ENCODE assay signal across 1 cellular context in the genomic region with DNA sequence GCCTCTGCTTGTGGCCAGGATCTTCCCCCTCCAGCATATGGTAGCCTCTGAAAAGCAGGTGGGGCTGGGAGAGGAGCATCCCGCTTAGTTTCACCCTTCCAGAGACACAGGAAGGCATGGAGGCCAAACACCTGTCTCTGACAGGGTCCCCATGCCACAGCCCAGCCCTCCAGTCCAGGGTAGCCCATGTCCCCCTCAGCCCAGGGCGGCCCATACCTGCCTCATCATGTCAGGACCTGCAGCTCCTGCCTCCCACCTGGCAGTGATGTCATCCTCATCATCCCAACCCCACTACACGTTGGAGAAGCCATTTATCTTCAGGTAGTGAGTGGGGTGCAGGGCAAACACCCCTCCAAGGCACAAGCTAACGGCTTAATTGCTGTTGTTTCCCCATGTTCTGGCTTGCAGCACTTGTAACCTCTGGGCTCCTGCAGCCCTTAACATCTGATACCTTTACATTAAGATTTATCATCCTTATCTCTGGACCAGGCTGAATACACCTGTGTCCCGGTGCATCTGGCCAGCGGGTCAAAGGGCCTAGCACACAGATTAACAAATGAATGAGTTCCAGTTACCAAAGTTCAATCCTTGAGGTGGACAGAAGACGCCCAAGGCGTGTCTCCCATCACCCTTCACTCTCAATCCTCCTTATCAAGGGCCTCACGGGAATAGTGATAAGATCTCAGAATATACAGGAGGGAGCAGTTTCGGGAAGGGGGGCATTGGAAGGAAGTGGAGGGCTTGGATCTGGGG.
TF ChIP-seq lines count a peak whose summit lies in the region.

No MANE protein-coding gene starts in this region.

TF ChIP-seq in A549, 52 proteins besides CTCF, POLR2A, EP300 and RAD21 (continued from another document):
- no peak for TF ChIP-seq ELK1 (IDR thresholded peaks at IDR 0.05; ENCODE audit: low read depth, low read length)
- no peak for TF ChIP-seq HOXA7 (CRISPR knock-in tag; IDR thresholded peaks at IDR 0.05)
- TF ChIP-seq MAFK (IDR thresholded peaks at IDR 0.05; ENCODE audit: partially characterized antibody) = no peak
- no peak for TF ChIP-seq MAZ (IDR thresholded peaks at IDR 0.05; ENCODE audit: borderline replicate concordance, low read depth, low read length)
- no peak for TF ChIP-seq ZNF302 (CRISPR knock-in tag; IDR thresholded peaks at IDR 0.05)
- no peak for TF ChIP-seq CHD4 (IDR thresholded peaks at IDR 0.05; ENCODE audit: borderline replicate concordance)
- TF ChIP-seq FOXS1 (CRISPR knock-in tag; IDR thresholded peaks at IDR 0.05) = no peak
- no peak for TF ChIP-seq BHLHE40 (IDR thresholded peaks at IDR 0.05; ENCODE audit: low read depth, low read length)
- TF ChIP-seq MYC (IDR thresholded peaks at IDR 0.05; ENCODE audit: borderline replicate concordance, low read length) = no peak
TF ChIP-seq in A549: peak in this region for 0.
